27 cellular contexts compared by ENCODE assay signal in the genomic region with DNA sequence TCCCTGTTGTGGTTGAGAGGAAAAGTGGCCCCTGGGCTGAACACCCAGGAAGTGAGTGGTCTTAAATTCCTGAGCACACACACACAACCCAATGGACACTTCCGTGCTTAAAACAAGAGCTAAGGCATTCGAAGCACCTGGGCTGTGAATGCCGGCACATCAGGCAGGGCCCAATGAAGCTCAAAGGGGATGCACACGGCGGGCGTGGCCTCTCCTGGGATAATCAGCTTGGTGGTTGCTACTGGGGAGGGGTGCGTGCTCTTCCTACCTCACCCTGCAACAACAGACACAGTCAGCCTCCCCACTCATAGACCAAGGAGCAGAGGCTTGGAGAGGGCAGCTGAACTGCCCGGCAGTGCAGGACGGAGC.
"Had no signal": no experiment of that assay in that cellular context is flagged by ENCODE, and none has a peak within 500 bp of the region (broad histone marks: within the 10 kb centered on the region; RNA-seq: fewer than 3 reads in every experiment).

No MANE protein-coding gene starts in this region.

- ATAC-seq: heart right ventricle; left cardiac atrium; left lobe of liver; lower lobe of right lung; natural killer cell; stimulated activated memory B cell treated with anti-CD40 and anti-IgM and Interleukin-4, amounts not matched to agents 10 μg/mL and 1 μg/mL and 100 μg/mL, for 72 hours; stimulated activated naive CD8-positive, alpha-beta T cell treated with anti-CD3 and anti-CD28 coated beads, Interleukin-15, amount 100 ng/mL, for 72 hours had no signal

- H3K4me1 ChIP-seq: heart right ventricle, lower lobe of right lung, neural progenitor cell, right atrium auricular region, uterus had no signal

- H3K36me3 ChIP-seq: heart right ventricle, lower lobe of right lung, neural progenitor cell, ovary, right atrium auricular region, sigmoid colon, tibial nerve, uterus had no signal

- H3K79me2 ChIP-seq: hepatocyte had no signal

- H3K27me3 ChIP-seq: neural progenitor cell, ovary, right atrium auricular region, tibial nerve, uterus had no signal

- H2AFZ ChIP-seq: hepatocyte, neural progenitor cell had no signal

- H3K9ac ChIP-seq: neural progenitor cell had no signal

- H3K9me3 ChIP-seq: heart right ventricle, lower lobe of right lung, ovary, right atrium auricular region, tibial nerve, uterus had no signal

- H3K27ac ChIP-seq: heart right ventricle, hepatocyte, lower lobe of right lung, neural progenitor cell, right atrium auricular region, sigmoid colon, tibial nerve, uterus had no signal

- FAIRE-seq: keratinocyte, small intestine had no signal

- DNase-seq: heart right ventricle; kidney glomerular epithelial cell; left cardiac atrium; lower lobe of right lung; mammary epithelial cell; mesenchymal stem cell; naive B cell; natural killer cell; nephron progenitor cell; sigmoid colon; small intestine; stimulated activated CD4-positive, alpha-beta T cell treated with anti-CD3 and anti-CD28 coated beads, Interleukin-1b, Interleukin-23, amount 100 ng/mL, for 48 hours; stimulated activated CD4-positive, alpha-beta T cell treated with anti-CD3 and anti-CD28 coated beads, Interleukin-2, amount 100 ng/mL, for 48 hours; stimulated activated CD4-positive, alpha-beta T cell treated with anti-CD3 and anti-CD28 coated beads, Interleukin-4, amount 100 ng/mL, for 4 hours; stimulated activated CD8-positive, alpha-beta memory T cell treated with anti-CD3 and anti-CD28 coated beads, Interleukin-4, amount 100 ng/mL, for 48 hours; stimulated activated naive CD4-positive, alpha-beta T cell treated with Interleukin-2 at 50 U/mL for 16 hours; stimulated activated naive CD8-positive, alpha-beta T cell treated with anti-CD3 and anti-CD28 coated beads, Interleukin-15, amount 100 ng/mL, for 72 hours; substantia nigra; uterus had no signal

- H3K4me3 ChIP-seq: heart right ventricle, hepatocyte, lower lobe of right lung, neural progenitor cell, ovary, right atrium auricular region, sigmoid colon, tibial nerve, uterus had no signal

- H3K4me2 ChIP-seq: hepatocyte, neural progenitor cell had no signal
